Comparison of ENCODE assay signal across 20 cellular contexts in genomic region chr5:100772548-100772947, GRCh38.
A peak's percentile ranks its signal among the peaks of the same experiment; 100 is the strongest.
DNase-seq lines count a peak whose midpoint lies in the region; ATAC-seq, FAIRE-seq and TF ChIP-seq lines count a peak whose summit lies in the region.
"Had no signal": no experiment of that assay in that cellular context is flagged by ENCODE, and none has a peak within 500 bp of the region (broad histone marks: within the 10 kb centered on the region; RNA-seq: fewer than 3 reads in every experiment).

No MANE protein-coding gene starts in this region.

- no peak overlapping the region for H2BK20ac ChIP-seq in H9 (ENCODE audit: low read depth, low read length, poor library complexity, severe bottlenecking)

- no peak overlapping the region for H3K4me3 ChIP-seq in GM12878
- no peak overlapping the region for H3K4me3 ChIP-seq in neuronal stem cell (ENCODE audit: low read length in 2 of 2)
- H3K4me3 ChIP-seq: adrenal gland, coronary artery, SJCRH30, transverse colon had no signal

- no peak for TF ChIP-seq RAD21 in GM12878 (IDR thresholded peaks at IDR 0.05; ENCODE audit: insufficient read depth, low read depth, low read length)

- SMC1A ChIA-PET in GM12878 (lab: Charles Lee; ENCODE audit: uncharacterized antibody, unreplicated experiment) = interaction anchor here (0.8 to 11.2 kb wide), 29 partner anchors 8 to 350 kb away, joined by 3 to 389 read pairs (median 4); partner anchors contain the start of gene ST8SIA4

- TF ChIP-seq POLR2A in GM12878 (IDR thresholded peaks at IDR 0.05; ENCODE audit: low read depth, low read length) = no peak

- no peak overlapping the region for H3K4me3 Mint-ChIP-seq in H9
- H3K4me3 Mint-ChIP-seq: B cell; stimulated activated naive CD8-positive, alpha-beta T cell treated with anti-CD3 and anti-CD28 coated beads, Interleukin-15, amount 100 ng/mL, for 72 hours had no signal

- no peak overlapping the region for H3K56ac ChIP-seq in H9 (ENCODE audit: insufficient read length, low read depth, low read length)

- POLR2A ChIA-PET in GM12878 (lab: Charles Lee) = interaction anchor here (0.7 to 1.3 kb wide), 5 partner anchors 41 to 131 kb away, joined by 3 to 5 read pairs (median 3); partner anchors contain the start of gene ST8SIA4

- BruUV-seq in GM12878 (replicated peaks; lab: Mats Ljungman, UMichigan) = no TSS peak

- WGBS in H9 (ENCODE audit: extremely low coverage, insufficient read length, low lambda C conversion rate) = no CpG with 5 or more reads among the region's 2 CpGs
- WGBS in GM12878 (ENCODE audit: insufficient coverage, insufficient replicate concordance, low lambda C conversion rate, missing lambda C conversion rate) = 96% methylated on average over 2 of the region's 2 CpGs
- WGBS in neuronal stem cell (ENCODE audit: extremely low coverage in 2 of 2, insufficient read length in 2 of 2, insufficient replicate concordance in 1 of 2), 2 donors = no CpG with 5 or more reads among the region's 2 CpGs

- H3K36me3 ChIP-seq in GM12878 (ENCODE audit: control insufficient read depth in 2 of 2, insufficient read depth in 2 of 2, low read length in 1 of 2) (no peaks in the 10 kb centered on the region), neuronal stem cell (replicated peaks in 1 of 2; ENCODE audit: control insufficient read depth in 2 of 2, insufficient read depth in 2 of 2, low read length in 2 of 2) (no peaks in the 10 kb centered on the region)
- H3K36me3 ChIP-seq: adrenal gland, SJCRH30, transverse colon had no signal

- H2AFZ ChIP-seq in H9 (ENCODE audit: low read length) (no peak overlapping the region), GM12878 (ENCODE audit: control insufficient read depth, low read depth, low read length) (peak overlapping the region; percentile 67), neuronal stem cell (ENCODE audit: low read length) (peak overlapping the region; percentile 78)

- CTCF ChIA-PET in GM12878 (lab: Yijun Ruan, JAX) = interaction anchor here (0.5 to 11.2 kb wide), 13 partner anchors 9 to 618 kb away, joined by 3 to 232 read pairs (median 4); partner anchors contain the start of gene ST8SIA4

- RAD21 ChIA-PET in GM12878 (lab: Charles Lee; ENCODE audit: unreplicated experiment) = interaction anchor here (0.7 to 11.2 kb wide), 14 partner anchors 8 to 273 kb away, joined by 3 to 345 read pairs (median 4); partner anchors contain the start of gene ST8SIA4

- H4K91ac ChIP-seq in H9 (ENCODE audit: insufficient read length, low read depth, low read length) = no peak overlapping the region
- H4K91ac ChIP-seq in neuronal stem cell (ENCODE audit: low read depth, low read length, poor library complexity) = no peak overlapping the region

- H3K4me2 ChIP-seq in H9 (ENCODE audit: insufficient read depth, insufficient read length, low read length) (no peak overlapping the region), GM12878 (ENCODE audit: control insufficient read depth, insufficient read depth) (no peak overlapping the region), neuronal stem cell (ENCODE audit: insufficient read depth, low read length, poor library complexity, severe bottlenecking) (no peak overlapping the region)

- H3K4me1 ChIP-seq in H9 (ENCODE audit: insufficient read depth, low read length) (no peaks in the 10 kb centered on the region), GM12878 (ENCODE audit: control insufficient read depth, insufficient read depth, low read length) (peaks cover 10% of the 10 kb centered on the region), neuronal stem cell (ENCODE audit: control insufficient read depth in 2 of 2, insufficient read depth in 1 of 2, low read depth in 1 of 2, low read length in 2 of 2) (peaks cover 8 to 11% of the 10 kb centered on the region in 2 donors)
- H3K4me1 ChIP-seq: adrenal gland had no signal

- no peaks in the 10 kb centered on the region for H4K20me1 ChIP-seq in H9 (ENCODE audit: control insufficient read depth, insufficient read depth, insufficient read length)
- H4K20me1 ChIP-seq in GM12878 (ENCODE audit: control insufficient read depth, insufficient read depth) = no peaks in the 10 kb centered on the region

- H3K79me1 ChIP-seq in H9 (ENCODE audit: insufficient read depth, low read depth, low read length, poor library complexity, severe bottlenecking) (no peaks in the 10 kb centered on the region), neuronal stem cell (ENCODE audit: low read depth, low read length) (no peaks in the 10 kb centered on the region)

- no peak overlapping the region for H3K9ac ChIP-seq in H9 (ENCODE audit: extremely low read depth, insufficient read length, low read length)
- no peak overlapping the region for H3K9ac ChIP-seq in GM12878 (ENCODE audit: control insufficient read depth, insufficient read depth, low read length)
- no peak overlapping the region for H3K9ac ChIP-seq in neuronal stem cell (ENCODE audit: low read depth, low read length, poor library complexity)

- H2BK15ac ChIP-seq in H9 (ENCODE audit: low read depth, low read length) = no peak overlapping the region
- H2BK15ac ChIP-seq in neuronal stem cell (ENCODE audit: low read length) = no peak overlapping the region

- H3K27ac Mint-ChIP-seq in H9 = peak overlapping the region in 2 of 3 experiments; percentile 88 to 91; a peak in 3 of 7 replicates
- H3K27ac Mint-ChIP-seq: B cell; stimulated activated naive CD8-positive, alpha-beta T cell treated with anti-CD3 and anti-CD28 coated beads, Interleukin-15, amount 100 ng/mL, for 72 hours had no signal

- H3K27me3 Mint-ChIP-seq in H9 (ENCODE audit: low read depth) = no peaks in the 10 kb centered on the region; the same call in 1 of the 2 replicates
- H3K27me3 Mint-ChIP-seq: B cell; stimulated activated naive CD8-positive, alpha-beta T cell treated with anti-CD3 and anti-CD28 coated beads, Interleukin-15, amount 100 ng/mL, for 72 hours had no signal

- no peak; the same call in 2 of the 3 replicates for ATAC-seq in GM12878
- no peak for ATAC-seq in GM21528 (IDR thresholded peaks at IDR 0.05; ENCODE audit: low FRiP score, unreplicated experiment)
- ATAC-seq: left colon; stimulated activated naive CD8-positive, alpha-beta T cell treated with anti-CD3 and anti-CD28 coated beads, Interleukin-15, amount 100 ng/mL, for 72 hours had no signal

- no peak overlapping the region for H4K5ac ChIP-seq in H9 (ENCODE audit: insufficient read length, low read depth, low read length)

- no peak overlapping the region for H2AK5ac ChIP-seq in H9 (ENCODE audit: insufficient read length, low read length)
- H2AK5ac ChIP-seq in neuronal stem cell (ENCODE audit: low read depth, low read length) = no peak overlapping the region

- DNase-seq in H9 (no peak), NCI-H187 treated with DMSO at 0.1 percent for 48 hours (lab: John Stamatoyannopoulos, UW) (peak; percentile 17), GM12878 (ENCODE audit: low read depth, low spot score) (no peak), neuronal stem cell (ENCODE audit: low spot score) (peak; percentile 30), MV-4-11 (lab: John Stamatoyannopoulos, UW) (no peak)
- no peak for DNase-seq in activated CD4-positive, alpha-beta T cell treated with anti-CD3 and anti-CD28 coated beads, Interleukin-2, amount 50 U/mL, for 4 hours
- DNase-seq: activated effector memory CD4-positive, alpha-beta T cell treated with anti-CD3 and anti-CD28 coated beads, Interleukin-2, amount 50 U/mL, for 16 hours; adrenal gland; glutamatergic neuron; left colon; midbrain; NCI-H1694; SJCRH30; stimulated activated CD4-positive, alpha-beta T cell treated with anti-CD3 and anti-CD28 coated beads, Interleukin-4, amount 100 ng/mL, for 4 hours; stimulated activated naive CD8-positive, alpha-beta T cell treated with anti-CD3 and anti-CD28 coated beads, Interleukin-15, amount 100 ng/mL, for 72 hours; transverse colon had no signal

- H2BK5ac ChIP-seq in H9 (ENCODE audit: insufficient read length, low read length) = no peak overlapping the region
- no peak overlapping the region for H2BK5ac ChIP-seq in neuronal stem cell (ENCODE audit: low read length)

- peaks cover 22 to 27% of the 10 kb centered on the region in 2 experiments for H3K4me1 Mint-ChIP-seq in H9

- no peak for FAIRE-seq in GM12878 (lab: Jason Lieb, UNC)
- FAIRE-seq: bronchial epithelial cell had no signal

- H3K9me3 Mint-ChIP-seq in H9 = peaks cover 5 to 9% of the 10 kb centered on the region in 2 experiments; a peak in 4 of 5 replicates

- no peak overlapping the region for H3K4ac ChIP-seq in H9 (ENCODE audit: low read depth, low read length)
- H3K4ac ChIP-seq in neuronal stem cell (ENCODE audit: low read length) = no peak overlapping the region

- H3K27ac ChIP-seq in H9 (ENCODE audit: insufficient read length, low read depth, low read length) (no peak overlapping the region), GM12878 (ENCODE audit: control insufficient read depth, insufficient read depth) (no peak overlapping the region), neuronal stem cell (replicated peaks; ENCODE audit: low read length) (peak overlapping the region; percentile 41)
- H3K27ac ChIP-seq: adrenal gland, coronary artery, SJCRH30, transverse colon had no signal

- H3T11ph ChIP-seq in H9 (ENCODE audit: low read length) = no peak overlapping the region

- H2BK120ac ChIP-seq in H9 (ENCODE audit: low read depth, low read length, poor library complexity, severe bottlenecking) (no peak overlapping the region), neuronal stem cell (ENCODE audit: low read depth, low read length) (no peak overlapping the region)

- no peak overlapping the region for H3K14ac ChIP-seq in H9 (ENCODE audit: insufficient read depth, low read length)
- H3K14ac ChIP-seq in neuronal stem cell (ENCODE audit: low read length) = no peak overlapping the region

- no peaks in the 10 kb centered on the region for H3K79me2 ChIP-seq in H9 (ENCODE audit: insufficient read depth, low read length)
- no peaks in the 10 kb centered on the region for H3K79me2 ChIP-seq in GM12878 (ENCODE audit: control insufficient read depth, insufficient read depth, low read length)

- no peak for TF ChIP-seq EP300 in GM12878 (IDR thresholded peaks at IDR 0.05; ENCODE audit: borderline replicate concordance in 1 of 2, control insufficient read depth in 1 of 2, low read depth in 2 of 2, low read length in 2 of 2)

- H2BK12ac ChIP-seq in H9 (ENCODE audit: insufficient read length, low read depth, low read length) = no peak overlapping the region
- H2BK12ac ChIP-seq in neuronal stem cell (ENCODE audit: low read length) = no peak overlapping the region

- H3K27me3 ChIP-seq in H9 (ENCODE audit: insufficient read depth, low read length) (no peaks in the 10 kb centered on the region), GM12878 (replicated peaks in 1 of 2; ENCODE audit: control insufficient read depth in 2 of 2, insufficient read depth in 2 of 2, low read length in 1 of 2) (no peaks in the 10 kb centered on the region), neuronal stem cell (ENCODE audit: control insufficient read depth in 3 of 3, insufficient read depth in 3 of 3, low read depth in 1 of 3, low read length in 3 of 3) (no peaks in the 10 kb centered on the region)
- H3K27me3 ChIP-seq: adrenal gland, SJCRH30, transverse colon had no signal

- TF ChIP-seq CTCF in H9 (conservative IDR thresholded peaks at IDR 0.05) (no peak), GM12878 (IDR thresholded peaks at IDR 0.05 in 2 of 3, conservative IDR thresholded peaks at IDR 0.05 in 1 of 3; ENCODE audit: control insufficient read depth in 2 of 3, extremely low read depth in 1 of 3, insufficient read depth in 1 of 3, low read depth in 3 of 3, low read length in 3 of 3) (no peak)

- in situ Hi-C loops in GM12878 (cut with MboI) = no loop called here

- H3K23ac ChIP-seq in H9 (ENCODE audit: insufficient read length, low read depth, low read length) (no peak overlapping the region), neuronal stem cell (ENCODE audit: low read depth, low read length, poor library complexity) (no peak overlapping the region)

- H3K23me2 ChIP-seq in H9 (ENCODE audit: insufficient read length, low read depth, low read length, poor library complexity, severe bottlenecking) = no peaks in the 10 kb centered on the region

- H3K18ac ChIP-seq in H9 (ENCODE audit: insufficient read length, low read depth, low read length) (no peak overlapping the region), neuronal stem cell (ENCODE audit: low read length) (no peak overlapping the region)

- intact Hi-C loops in GM12878 (cut with micrococcal nuclease; ENCODE audit: unreplicated experiment) = loop anchor here (5.0 kb wide), 2 partner anchors 295 to 620 kb away; no protein-coding TSS in a partner anchor

- H3K9me3 ChIP-seq in H9 (ENCODE audit: control insufficient read depth, low read depth, low read length) (no peaks in the 10 kb centered on the region), GM12878 (replicated peaks; ENCODE audit: control insufficient read depth, insufficient read depth, low read length) (no peaks in the 10 kb centered on the region; the same call in 2 of the 3 replicates), neuronal stem cell (replicated peaks in 1 of 2; ENCODE audit: control insufficient read depth in 2 of 2, insufficient read depth in 1 of 2, low read depth in 1 of 2, low read length in 2 of 2) (no peaks in the 10 kb centered on the region)
- H3K9me3 ChIP-seq: adrenal gland, SJCRH30, transverse colon had no signal

- H3K36me3 Mint-ChIP-seq in H9 (ENCODE audit: insufficient read depth in 1 of 3, low read depth in 3 of 3) = peaks cover 0 to 7% (median 0%) of the 10 kb centered on the region in 3 experiments; a peak in 3 of 7 replicates

- no peak overlapping the region for H4K8ac ChIP-seq in H9 (replicated peaks; ENCODE audit: insufficient read length, low read depth, low read length)
- H4K8ac ChIP-seq in neuronal stem cell (ENCODE audit: low read depth, low read length) = no peak overlapping the region

Comparison
In these comparisons a context has a peak if more than half of its experiments do, and no peak if none do; other contexts are left out.
1. DNase-seq: peak in NCI-H187 treated with DMSO at 0.1 percent for 48 hours (single experiment) and neuronal stem cell (single experiment); none in H9 (single experiment), GM12878 (single experiment), MV-4-11 (single experiment) and activated CD4-positive, alpha-beta T cell treated with anti-CD3 and anti-CD28 coated beads, Interleukin-2, amount 50 U/mL, for 4 hours (0 of 2).